In genomic region chr14:81164167-81164774, GRCh38 we compare ENCODE assay signal across 8 cellular contexts. TPM values are rescaled to one million over a fixed set of nuclear protein-coding genes. Genes with fewer than 3 reads are reported as not detected.
DNase-seq lines count a peak whose midpoint lies in the region; ATAC-seq and TF ChIP-seq lines count a peak whose summit lies in the region.

No MANE protein-coding gene starts in this region.

- no peaks in the 10 kb centered on the region for H4K20me1 ChIP-seq in neural progenitor cell (ENCODE audit: low read depth)

- no peak for TF ChIP-seq EP300 in esophagus muscularis mucosa (IDR thresholded peaks at IDR 0.05)

- H3K9me3 Mint-ChIP-seq in neural progenitor cell = no peaks in the 10 kb centered on the region

- H3K4me2 ChIP-seq in neural progenitor cell = no peak overlapping the region

- peak; percentile 99 for DNase-seq in DMS79 (lab: John Stamatoyannopoulos, UW)
- DNase-seq in NCI-H345 treated with DMSO at 0.1 percent for 48 hours (lab: John Stamatoyannopoulos, UW; ENCODE audit: unreplicated experiment) = peak; percentile 20
- peak; percentile 27 for DNase-seq in activated CD4-positive, alpha-beta T cell treated with anti-CD3 and anti-CD28 coated beads, Interleukin-2, amount 50 U/mL, for 1 hour
- DNase-seq in esophagus muscularis mucosa (ENCODE audit: extremely low spot score) = no peak
- DNase-seq in neural progenitor cell (ENCODE audit: low spot score) = peak; percentile 78
- DNase-seq in effector CD8-positive, alpha-beta T cell (lab: John Stamatoyannopoulos, UW) = no peak

- no peaks in the 10 kb centered on the region for H3K27me3 ChIP-seq in esophagus muscularis mucosa
- no peaks in the 10 kb centered on the region for H3K27me3 ChIP-seq in neural progenitor cell

- H3K27ac ChIP-seq in esophagus muscularis mucosa (replicated peaks in 1 of 4) = no peak overlapping the region
- H3K27ac ChIP-seq in neural progenitor cell = no peak overlapping the region

- no peak for TF ChIP-seq POLR2A in esophagus muscularis mucosa (IDR thresholded peaks at IDR 0.05; ENCODE audit: low read depth)

- WGBS in esophagus muscularis mucosa = 7% methylated on average over 1 of the region's 1 CpG

- H3K9me3 ChIP-seq in esophagus muscularis mucosa (no peaks in the 10 kb centered on the region), neural progenitor cell (ENCODE audit: low read depth) (no peaks in the 10 kb centered on the region)

- no peaks in the 10 kb centered on the region for H3K36me3 Mint-ChIP-seq in neural progenitor cell

- peak; percentile 90 for ATAC-seq in GM19467 (IDR thresholded peaks at IDR 0.05; ENCODE audit: unreplicated experiment)
- ATAC-seq in HG03457 (IDR thresholded peaks at IDR 0.05; ENCODE audit: unreplicated experiment) = peak; percentile 93

- H3K27me3 Mint-ChIP-seq in neural progenitor cell (ENCODE audit: insufficient read depth, low read depth) = no peaks in the 10 kb centered on the region

- H3K27ac Mint-ChIP-seq in neural progenitor cell = no peak overlapping the region

- no peaks in the 10 kb centered on the region for H3K36me3 ChIP-seq in esophagus muscularis mucosa
- no peaks in the 10 kb centered on the region for H3K36me3 ChIP-seq in neural progenitor cell

- no peaks in the 10 kb centered on the region for H3K79me2 ChIP-seq in neural progenitor cell (ENCODE audit: low read depth)

- no peak overlapping the region for H3K4me3 Mint-ChIP-seq in neural progenitor cell

- TF ChIP-seq CTCF in esophagus muscularis mucosa (IDR thresholded peaks at IDR 0.05) (peak; percentile 25 to 56 (median 30)), neural progenitor cell (IDR thresholded peaks at IDR 0.05) (peak; percentile 80)

- no peak overlapping the region for H2AFZ ChIP-seq in neural progenitor cell (replicated peaks)

- intact Hi-C loops in esophagus muscularis mucosa (cut with DNase I) = no loop called here

- no peak overlapping the region for H3K9ac ChIP-seq in neural progenitor cell

- no peaks in the 10 kb centered on the region for H3F3A ChIP-seq in neural progenitor cell (ENCODE audit: low read depth)

- H3K4me1 ChIP-seq in esophagus muscularis mucosa (peaks cover under 1 to 2% (median 1%) of the 10 kb centered on the region in 4 donors), neural progenitor cell (no peaks in the 10 kb centered on the region)

- H3K4me1 Mint-ChIP-seq in neural progenitor cell = no peaks in the 10 kb centered on the region

- H3K4me3 ChIP-seq in esophagus muscularis mucosa (no peak overlapping the region), neural progenitor cell (no peak overlapping the region)

RNA-seq across cellular contexts. Expression of gene GTF2A1, which starts 56.5 kb away (rescaled TPM):
- total RNA-seq in esophagus muscularis mucosa (10 to 100 TPM; 17.1 to 35.1 (median 28.4) TPM), neural progenitor cell (ENCODE audit: low replicate concordance) (40.5 and 63.1 TPM in 2 replicates)

Comparison
In these comparisons a context has a peak if more than half of its experiments do, and no peak if none do; other contexts are left out.
1. DNase-seq: peak in DMS79 (single experiment), NCI-H345 treated with DMSO at 0.1 percent for 48 hours (single experiment), activated CD4-positive, alpha-beta T cell treated with anti-CD3 and anti-CD28 coated beads, Interleukin-2, amount 50 U/mL, for 1 hour (single experiment) and neural progenitor cell (single experiment); none in esophagus muscularis mucosa (single experiment) and effector CD8-positive, alpha-beta T cell (single experiment).